In genomic region chr11:76051937-76052336, GRCh38 we compare ENCODE assay signal across 15 cellular contexts.
DNase-seq lines count a peak whose midpoint lies in the region; ATAC-seq and TF ChIP-seq lines count a peak whose summit lies in the region.
"Had no signal": no experiment of that assay in that cellular context is flagged by ENCODE, and none has a peak within 500 bp of the region (broad histone marks: within the 10 kb centered on the region; RNA-seq: fewer than 3 reads in every experiment).

No MANE protein-coding gene starts in this region.

- no peak for DNase-seq in WTC11 (ENCODE audit: low spot score)
- no peak for DNase-seq in left lobe of liver (ENCODE audit: low spot score)
- no peak for DNase-seq in progenitor cell of endocrine pancreas (ENCODE audit: low spot score, unreplicated experiment)
- no peak for DNase-seq in NCI-H345 (lab: John Stamatoyannopoulos, UW)
- DNase-seq in T-helper 2 cell: no peak
- no peak for DNase-seq in SHP77 (lab: John Stamatoyannopoulos, UW)
- no peak for DNase-seq in coronary artery (ENCODE audit: low spot score)
- DNase-seq: 8988T; Calu3; CD8-positive, alpha-beta T cell; DMS79 treated with DMSO at 0.1 percent for 48 hours; H9 had no signal

- H3K4me3 ChIP-seq in coronary artery: no peak overlapping the region
- H3K4me3 ChIP-seq: BLaER1, GM12878 had no signal

- H3K27me3 Mint-ChIP-seq in WTC11 (ENCODE audit: low read depth) (no peaks in the 10 kb centered on the region), progenitor cell of endocrine pancreas (no peaks in the 10 kb centered on the region)

- H3K9me3 Mint-ChIP-seq in WTC11: peaks cover 45% of the 10 kb centered on the region
- peaks cover 16% of the 10 kb centered on the region for H3K9me3 Mint-ChIP-seq in progenitor cell of endocrine pancreas (ENCODE audit: low read depth)

- H3K4me1 Mint-ChIP-seq in WTC11 (peaks cover 27% of the 10 kb centered on the region), progenitor cell of endocrine pancreas (ENCODE audit: low read depth) (peaks cover 7% of the 10 kb centered on the region)
- H3K4me1 Mint-ChIP-seq: CD14-positive monocyte had no signal

- H3K27ac ChIP-seq in coronary artery: no peak overlapping the region
- H3K27ac ChIP-seq: BLaER1 had no signal

- peaks cover 45% of the 10 kb centered on the region for H3K36me3 Mint-ChIP-seq in WTC11
- H3K36me3 Mint-ChIP-seq in progenitor cell of endocrine pancreas (ENCODE audit: insufficient read depth): peaks cover 43% of the 10 kb centered on the region

- H3K27ac Mint-ChIP-seq in WTC11: peak overlapping the region; percentile 61
- H3K27ac Mint-ChIP-seq in progenitor cell of endocrine pancreas: peak overlapping the region; percentile 11
- H3K27ac Mint-ChIP-seq: CD8-positive, alpha-beta T cell had no signal

- POLR2A ChIA-PET in WTC11 (lab: Charles Lee): no interaction called here

- H3K4me3 Mint-ChIP-seq in WTC11: no peak overlapping the region
- H3K4me3 Mint-ChIP-seq in progenitor cell of endocrine pancreas (ENCODE audit: low read depth): no peak overlapping the region
- H3K4me3 Mint-ChIP-seq: CD14-positive monocyte; CD8-positive, alpha-beta T cell; H9 had no signal

- ATAC-seq in WTC11 (no peak), left lobe of liver (peak; percentile 18)
- ATAC-seq: CD8-positive, alpha-beta T cell; GM12878 had no signal

- CTCF ChIA-PET in WTC11 (lab: Charles Lee): interaction anchor here (1.2 kb wide), 1 partner anchor 100 kb away, joined by 4 read pairs; no protein-coding TSS in a partner anchor

- no peak for TF ChIP-seq CTCF in WTC11 (IDR thresholded peaks at IDR 0.05)
- no peak for TF ChIP-seq CTCF in progenitor cell of endocrine pancreas (IDR thresholded peaks at IDR 0.05; ENCODE audit: unreplicated experiment)
- no peak for TF ChIP-seq CTCF in coronary artery (IDR thresholded peaks at IDR 0.05)

TF ChIP-seq in WTC11, 78 proteins besides CTCF, POLR2A, EP300 and RAD21:
- TF ChIP-seq ZNF317 (CRISPR knock-in tag; IDR thresholded peaks at IDR 0.05; ENCODE audit: borderline replicate concordance, low read depth): no peak
- TF ChIP-seq FOXK1 (CRISPR knock-in tag; IDR thresholded peaks at IDR 0.05): no peak
- no peak for TF ChIP-seq TEAD1 (CRISPR knock-in tag; IDR thresholded peaks at IDR 0.05)
- TF ChIP-seq MAX (CRISPR knock-in tag; IDR thresholded peaks at IDR 0.05): no peak
- TF ChIP-seq ZNF396 (CRISPR knock-in tag; IDR thresholded peaks at IDR 0.05; ENCODE audit: borderline replicate concordance): no peak
- TF ChIP-seq, protein P1, sequence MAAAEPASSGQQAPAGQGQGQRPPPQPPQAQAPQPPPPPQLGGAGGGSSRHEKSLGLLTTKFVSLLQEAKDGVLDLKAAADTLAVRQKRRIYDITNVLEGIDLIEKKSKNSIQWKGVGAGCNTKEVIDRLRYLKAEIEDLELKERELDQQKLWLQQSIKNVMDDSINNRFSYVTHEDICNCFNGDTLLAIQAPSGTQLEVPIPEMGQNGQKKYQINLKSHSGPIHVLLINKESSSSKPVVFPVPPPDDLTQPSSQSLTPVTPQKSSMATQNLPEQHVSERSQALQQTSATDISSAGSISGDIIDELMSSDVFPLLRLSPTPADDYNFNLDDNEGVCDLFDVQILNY (CRISPR knock-in tag; IDR thresholded peaks at IDR 0.05): no peak
- TF ChIP-seq JUN (CRISPR knock-in tag; IDR thresholded peaks at IDR 0.05): no peak
- TF ChIP-seq ZNF416 (CRISPR knock-in tag; IDR thresholded peaks at IDR 0.05): no peak
